ENCODE assay signal across 8 cellular contexts in the genomic region with DNA sequence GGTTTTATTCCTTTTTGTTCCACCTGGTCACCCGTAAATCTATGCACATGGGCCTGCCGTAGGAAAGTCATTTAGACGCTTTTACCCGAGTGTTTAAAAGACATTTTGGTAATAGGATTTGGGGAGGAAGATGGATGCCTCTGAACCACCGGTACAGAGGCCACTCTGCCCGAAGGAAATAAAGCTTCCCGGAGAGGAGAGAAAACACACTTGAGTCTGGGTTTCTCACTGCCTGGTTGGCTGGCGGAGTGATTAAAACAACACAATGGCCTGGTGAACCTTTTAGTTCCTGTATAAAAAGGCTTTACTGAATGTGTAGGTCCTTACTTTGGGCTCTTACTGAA. TPM values are rescaled to one million over a fixed set of nuclear protein-coding genes. Genes with fewer than 3 reads are reported as not detected.
DNase-seq lines count a peak whose midpoint lies in the region; ATAC-seq and TF ChIP-seq lines count a peak whose summit lies in the region.

No MANE protein-coding gene starts in this region.

- TF ChIP-seq CTCF in IMR-90 (conservative IDR thresholded peaks at IDR 0.05; ENCODE audit: low read depth, low read length) (no peak), neural crest cell (conservative IDR thresholded peaks at IDR 0.05) (no peak)

- no peaks in the 10 kb centered on the region for H3K9me1 ChIP-seq in IMR-90 (ENCODE audit: insufficient read depth, low read length)

- H3K9me3 ChIP-seq in IMR-90 (ENCODE audit: control insufficient read depth, insufficient read depth, low read length) (no peaks in the 10 kb centered on the region), esophagus (ENCODE audit: control insufficient read depth in 2 of 2, insufficient read depth in 1 of 2, low read depth in 1 of 2, low read length in 1 of 2) (no peaks in the 10 kb centered on the region)

- H4K20me1 ChIP-seq in IMR-90 (ENCODE audit: insufficient read depth, low read length), result no peaks in the 10 kb centered on the region

- no peaks in the 10 kb centered on the region for H3K27me3 Mint-ChIP-seq in neural crest cell (ENCODE audit: low read depth)

- no peak overlapping the region for H2BK15ac ChIP-seq in IMR-90 (ENCODE audit: low read depth, low read length)

- no peak overlapping the region for H2AK9ac ChIP-seq in IMR-90 (replicated peaks; ENCODE audit: low read depth, low read length, poor library complexity)

- peaks cover 0 to 4% of the 10 kb centered on the region in 2 experiments; a peak in 1 of 4 replicates for H3K79me1 ChIP-seq in IMR-90 (ENCODE audit: low read depth in 1 of 2, low read length in 2 of 2)

- intact Hi-C loops in IMR-90 (cut with micrococcal nuclease), result loop anchor here (1.0 to 2.0 kb wide), 2 partner anchors 58 to 64 kb away; no protein-coding TSS in a partner anchor

- H3K23ac ChIP-seq in IMR-90 (ENCODE audit: low read depth, low read length), result peak overlapping the region; percentile 72

- dilution Hi-C loops in IMR-90 (cut with HindIII; ENCODE audit: low sequenced_read_pairs, unreplicated experiment), result no loop called here

- peak overlapping the region; percentile 98 for H3K27ac Mint-ChIP-seq in neural crest cell (ENCODE audit: unreplicated experiment)

- H3K56ac ChIP-seq in IMR-90 (ENCODE audit: extremely low read depth, insufficient read depth, low read length), result peak overlapping the region; percentile 42

- no peak overlapping the region; the same call in 1 of the 2 replicates for H2BK20ac ChIP-seq in IMR-90 (ENCODE audit: low read depth, low read length)

- peak overlapping the region; percentile 88 for H3K14ac ChIP-seq in IMR-90 (replicated peaks; ENCODE audit: low read depth, low read length)

- POLR2A ChIA-PET in IMR-90 (lab: Charles Lee; ENCODE audit: unreplicated experiment), result no interaction called here

- peak overlapping the region; percentile 75 for H3K4ac ChIP-seq in IMR-90 (ENCODE audit: low read depth, low read length)

- peak overlapping the region; percentile 92 for H3K4me3 Mint-ChIP-seq in neural crest cell

- 12% methylated on average over 3 of the region's 8 CpGs; no CpG with 5 or more reads in 1 of the 2 experiments for WGBS in IMR-90 (ENCODE audit: extremely low coverage in 2 of 2, insufficient read length in 1 of 2), 2 experiments
- WGBS in esophagus, 2 donors, result 4 to 6% methylated on average over 8 of the region's 8 CpGs

- H3K9me3 Mint-ChIP-seq in neural crest cell, result peaks cover 5% of the 10 kb centered on the region

- peak overlapping the region; percentile 89 for H3K18ac ChIP-seq in IMR-90 (ENCODE audit: low read depth, low read length)

- no peak overlapping the region for H2AK5ac ChIP-seq in IMR-90 (ENCODE audit: low read depth, low read length)

- peak overlapping the region; percentile 3; the same call in 1 of the 2 replicates for H4K91ac ChIP-seq in IMR-90 (ENCODE audit: insufficient read depth, low read depth, low read length)

- H3K4me3 ChIP-seq in IMR-90 (ENCODE audit: insufficient read depth, low read depth, low read length), result peak overlapping the region; percentile 79
- peak overlapping the region; percentile 57 to 73 for H3K4me3 ChIP-seq in esophagus (ENCODE audit: low read depth in 1 of 2, low read length in 2 of 2)

- H3K4me1 ChIP-seq in IMR-90 (ENCODE audit: control insufficient read depth, insufficient read depth, low read length) (peaks cover 1% of the 10 kb centered on the region; the same call in 1 of the 2 replicates), esophagus (ENCODE audit: control insufficient read depth in 2 of 2, insufficient read depth in 2 of 2, low read length in 1 of 2) (no peaks in the 10 kb centered on the region)

- no peak for TF ChIP-seq RAD21 in IMR-90 (IDR thresholded peaks at IDR 0.05; ENCODE audit: low read length)

- ATAC-seq in GM19035 (IDR thresholded peaks at IDR 0.05; ENCODE audit: unreplicated experiment) (peak; percentile 4), IMR-90 (ENCODE audit: low read depth) (no peak), HG03135 (IDR thresholded peaks at IDR 0.05; ENCODE audit: unreplicated experiment) (no peak), GM21367 (IDR thresholded peaks at IDR 0.05; ENCODE audit: unreplicated experiment) (no peak)

- peak overlapping the region; percentile 52 for H3K27ac ChIP-seq in IMR-90 (ENCODE audit: insufficient read depth, low read length)
- peak overlapping the region; percentile 92 to 99 for H3K27ac ChIP-seq in esophagus (ENCODE audit: low read depth in 2 of 2, low read length in 1 of 2)

- peaks cover 7% of the 10 kb centered on the region for H3K36me3 Mint-ChIP-seq in neural crest cell (ENCODE audit: low read depth)

- peaks cover 31% of the 10 kb centered on the region for H3K4me1 Mint-ChIP-seq in neural crest cell

- peak overlapping the region; percentile 94 for H2AFZ ChIP-seq in IMR-90 (replicated peaks; ENCODE audit: low read length, poor library complexity)

- in situ Hi-C loops in IMR-90 (cut with MboI; ENCODE audit: low sequenced_read_pairs), result no loop called here

- peak overlapping the region; percentile 57 for H2BK5ac ChIP-seq in IMR-90 (ENCODE audit: low read depth, low read length, poor library complexity, severe bottlenecking)

- H2BK120ac ChIP-seq in IMR-90 (ENCODE audit: low read depth, low read length), result no peak overlapping the region

- H3K36me3 ChIP-seq in IMR-90 (ENCODE audit: control insufficient read depth, insufficient read depth, low read length), result no peaks in the 10 kb centered on the region
- no peaks in the 10 kb centered on the region for H3K36me3 ChIP-seq in esophagus (ENCODE audit: control insufficient read depth in 2 of 2, insufficient read depth in 2 of 2, low read length in 1 of 2)

- peak overlapping the region; percentile 97 for H4K5ac ChIP-seq in IMR-90 (ENCODE audit: low read depth, low read length)

- TF ChIP-seq POLR2A in IMR-90 (IDR thresholded peaks at IDR 0.05; ENCODE audit: low read depth, low read length), result no peak

- CTCF ChIA-PET in IMR-90 (lab: Yijun Ruan, JAX), result interaction anchor here (0.6 kb wide), 1 partner anchor 397 kb away, joined by 5 read pairs; no protein-coding TSS in a partner anchor

- DNase-seq in Ammon's horn (ENCODE audit: low spot score) (peak; percentile 29), IMR-90 (peak; percentile 13), neural crest cell (ENCODE audit: low read depth, low spot score) (no peak)
- DNase-seq in activated CD4-positive, alpha-beta T cell treated with anti-CD3 and anti-CD28 coated beads for 48 hours, result peak; percentile 42

- H3K4me2 ChIP-seq in IMR-90 (ENCODE audit: low read depth, low read length), result peak overlapping the region; percentile 88

- no TSS peak for BruUV-seq in IMR-90 (replicated peaks; lab: Mats Ljungman, UMichigan)

- peak overlapping the region; percentile 69 for H3K9ac ChIP-seq in IMR-90 (ENCODE audit: low read depth, low read length)

- peak overlapping the region; percentile 64 to 82 for H4K8ac ChIP-seq in IMR-90 (ENCODE audit: low read depth in 2 of 2, low read length in 2 of 2)

- H3K27me3 ChIP-seq in IMR-90 (ENCODE audit: control insufficient read depth, insufficient read depth, low read length) (no peaks in the 10 kb centered on the region), esophagus (ENCODE audit: control insufficient read depth in 1 of 2, insufficient read depth in 2 of 2, low read length in 2 of 2) (no peaks in the 10 kb centered on the region)

TF ChIP-seq in IMR-90, 13 proteins besides CTCF, POLR2A, EP300 and RAD21:
- TF ChIP-seq CEBPB (IDR thresholded peaks at IDR 0.05; ENCODE audit: low read depth, low read length) (no peak), RCOR1 (IDR thresholded peaks at IDR 0.05; ENCODE audit: insufficient replicate concordance, low read length) (no peak), MAFK (IDR thresholded peaks at IDR 0.05; ENCODE audit: low read depth, low read length) (no peak), CHD1 (IDR thresholded peaks at IDR 0.05; ENCODE audit: low read depth, low read length) (no peak), BHLHE40 (IDR thresholded peaks at IDR 0.05; ENCODE audit: low read depth, low read length) (no peak), NFE2L2 (IDR thresholded peaks at IDR 0.05; ENCODE audit: low read depth, low read length) (no peak), RFX5 (IDR thresholded peaks at IDR 0.05; ENCODE audit: low read depth, low read length) (no peak), FOS (IDR thresholded peaks at IDR 0.05; ENCODE audit: low read depth, low read length) (no peak)
- TF ChIP-seq, protein P1, sequence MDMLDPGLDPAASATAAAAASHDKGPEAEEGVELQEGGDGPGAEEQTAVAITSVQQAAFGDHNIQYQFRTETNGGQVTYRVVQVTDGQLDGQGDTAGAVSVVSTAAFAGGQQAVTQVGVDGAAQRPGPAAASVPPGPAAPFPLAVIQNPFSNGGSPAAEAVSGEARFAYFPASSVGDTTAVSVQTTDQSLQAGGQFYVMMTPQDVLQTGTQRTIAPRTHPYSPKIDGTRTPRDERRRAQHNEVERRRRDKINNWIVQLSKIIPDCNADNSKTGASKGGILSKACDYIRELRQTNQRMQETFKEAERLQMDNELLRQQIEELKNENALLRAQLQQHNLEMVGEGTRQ (IDR thresholded peaks at IDR 0.05; ENCODE audit: low read depth, low read length), result no peak

RNA-seq across cellular contexts. Expression of gene THNSL1, which starts 0.8 kb away (rescaled TPM):
- total RNA-seq in IMR-90 (2012; rRNA removed) (2.0 and 3.6 TPM in 2 replicates), neural crest cell (6.3 and 6.5 TPM in 2 replicates)
- polyA plus RNA-seq in IMR-90 (2012; rRNA removed) (0.92 and 1.3 TPM in 2 replicates), esophagus (under 1 TPM; 0.86 to 0.96 TPM)
- polyA plus RNA-seq in IMR-90 (2012; cell fraction: cytosol; rRNA removed), result 0.14 and 0.27 TPM in 2 replicates
- polyA plus RNA-seq in IMR-90 (2012; cell fraction: nucleus; rRNA removed; ENCODE audit: low replicate concordance), result 0.05 and 0.52 TPM in 2 replicates

RNA-seq across cellular contexts. Expression of gene ENKUR, which starts 1.3 kb away (rescaled TPM):
- total RNA-seq in IMR-90 (2012; rRNA removed), result under 0.01 TPM in 1 of 2 replicates, not detected in the other
- not detected in 2 replicates for polyA plus RNA-seq in IMR-90 (2012; rRNA removed)
- polyA plus RNA-seq in IMR-90 (2012; cell fraction: cytosol; rRNA removed), result not detected in 2 replicates
- polyA plus RNA-seq in IMR-90 (2012; cell fraction: nucleus; rRNA removed; ENCODE audit: low replicate concordance), result not detected in 2 replicates
- under 1 TPM; 0.01 to 0.08 TPM for polyA plus RNA-seq in esophagus
- 1.7 and 2.0 TPM in 2 replicates for total RNA-seq in neural crest cell
